In the genomic region with DNA sequence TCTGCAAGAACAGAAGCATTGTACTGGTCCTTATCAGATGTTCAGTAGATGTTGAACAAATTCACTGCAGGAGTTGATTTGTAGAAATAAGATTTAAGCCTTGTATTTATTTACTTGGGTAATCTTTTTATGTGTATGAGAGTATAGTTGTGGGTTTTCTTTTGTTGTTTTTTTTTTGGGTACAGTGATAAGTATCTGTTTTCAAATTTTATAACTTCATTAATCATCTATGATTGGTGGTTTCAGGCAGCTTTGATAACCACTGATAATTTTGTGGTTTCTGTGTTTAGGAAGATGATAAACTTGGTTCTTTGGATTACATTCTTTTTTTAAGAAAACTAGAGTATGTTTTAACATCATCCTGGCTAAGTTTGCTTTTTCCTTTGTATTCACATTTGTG, we compare ENCODE assay signal across 1 cellular context.
TF ChIP-seq lines count a peak whose summit lies in the region.

No MANE protein-coding gene starts in this region.

TF ChIP-seq in HEK293, 187 proteins besides CTCF, POLR2A, EP300 and RAD21 (continued from another document and continues in another):
- TF ChIP-seq PBX3 (CRISPR knock-in tag; IDR thresholded peaks at IDR 0.05) (no peak), ZBTB49 (tag by site-specific recombination; IDR thresholded peaks at IDR 0.05; ENCODE audit: low read depth) (0 out of 2 replicates have a peak, but pooled peaks have one; percentile 49), ZNF426 (tag by site-specific recombination; IDR thresholded peaks at IDR 0.05) (no peak), SP3 (tag by site-specific recombination; IDR thresholded peaks at IDR 0.05) (no peak), ZNF274 (IDR thresholded peaks at IDR 0.05; ENCODE audit: low read length) (no peak), ZNF274 (tag by site-specific recombination; IDR thresholded peaks at IDR 0.05; ENCODE audit: borderline replicate concordance) (no peak), GLIS2 (tag by site-specific recombination; IDR thresholded peaks at IDR 0.05) (no peak), SALL2 (tag by site-specific recombination; IDR thresholded peaks at IDR 0.05; ENCODE audit: borderline replicate concordance) (no peak), ZFP69B (tag by site-specific recombination; IDR thresholded peaks at IDR 0.05) (no peak), WT1 (tag by site-specific recombination; IDR thresholded peaks at IDR 0.05) (peak; percentile 72), IKZF3 (tag by site-specific recombination; IDR thresholded peaks at IDR 0.05) (peak; percentile 23; the same call in 1 of the 2 replicates), ZNF585B (tag by site-specific recombination; IDR thresholded peaks at IDR 0.05) (no peak), ZBTB17 (tag by site-specific recombination; IDR thresholded peaks at IDR 0.05) (no peak), ZNF76 (tag by site-specific recombination; IDR thresholded peaks at IDR 0.05; ENCODE audit: borderline replicate concordance, low read depth) (no peak), GLI2 (tag by site-specific recombination; IDR thresholded peaks at IDR 0.05; ENCODE audit: borderline replicate concordance, low read depth) (peak; percentile 97), ZNF26 (tag by site-specific recombination; IDR thresholded peaks at IDR 0.05) (no peak), MZF1 (tag by site-specific recombination; IDR thresholded peaks at IDR 0.05; ENCODE audit: borderline replicate concordance) (no peak), ZNF19 (tag by site-specific recombination; IDR thresholded peaks at IDR 0.05; ENCODE audit: low read depth) (no peak), ZNF398 (tag by site-specific recombination; IDR thresholded peaks at IDR 0.05) (no peak), ZNF223 (tag by site-specific recombination; IDR thresholded peaks at IDR 0.05) (no peak), BCL11B (tag by site-specific recombination; IDR thresholded peaks at IDR 0.05; ENCODE audit: low read depth) (peak; percentile 97), ZNF558 (tag by site-specific recombination; IDR thresholded peaks at IDR 0.05) (no peak), ZNF580 (tag by site-specific recombination; IDR thresholded peaks at IDR 0.05) (peak; percentile 94), ZNF114 (tag by site-specific recombination; IDR thresholded peaks at IDR 0.05) (no peak), ZBTB21 (tag by site-specific recombination; IDR thresholded peaks at IDR 0.05) (0 out of 2 replicates have a peak, but pooled peaks have one; percentile 33), ZNF423 (tag by site-specific recombination; IDR thresholded peaks at IDR 0.05) (no peak), HOXC10 (CRISPR knock-in tag; IDR thresholded peaks at IDR 0.05) (no peak), KLF9 (tag by site-specific recombination; IDR thresholded peaks at IDR 0.05; ENCODE audit: low read depth) (no peak), ZSCAN30 (tag by site-specific recombination; IDR thresholded peaks at IDR 0.05) (no peak), HOXD13 (CRISPR knock-in tag; IDR thresholded peaks at IDR 0.05; ENCODE audit: borderline replicate concordance) (no peak), ZNF184 (tag by site-specific recombination; IDR thresholded peaks at IDR 0.05) (no peak), ZNF10 (tag by site-specific recombination; IDR thresholded peaks at IDR 0.05) (peak; percentile 40; the same call in 1 of the 2 replicates), ZNF521 (tag by site-specific recombination; IDR thresholded peaks at IDR 0.05) (no peak), ZNF645 (tag by site-specific recombination; IDR thresholded peaks at IDR 0.05) (no peak), ZNF501 (tag by site-specific recombination; IDR thresholded peaks at IDR 0.05) (no peak), KLF10 (tag by site-specific recombination; IDR thresholded peaks at IDR 0.05) (no peak; the same call in 1 of the 2 replicates), ZNF16 (tag by site-specific recombination; IDR thresholded peaks at IDR 0.05; ENCODE audit: low read depth) (no peak), PRDM1 (tag by site-specific recombination; IDR thresholded peaks at IDR 0.05) (no peak), INSM2 (tag by site-specific recombination; IDR thresholded peaks at IDR 0.05) (peak; percentile 57; the same call in 1 of the 2 replicates), ZBTB7A (tag by site-specific recombination; IDR thresholded peaks at IDR 0.05; ENCODE audit: low read depth) (no peak; the same call in 1 of the 2 replicates), ZSCAN5A (tag by site-specific recombination; IDR thresholded peaks at IDR 0.05) (no peak), ZSCAN23 (tag by site-specific recombination; IDR thresholded peaks at IDR 0.05) (peak; percentile 68; the same call in 1 of the 2 replicates), ZNF544 (tag by site-specific recombination; IDR thresholded peaks at IDR 0.05) (no peak), ZNF292 (tag by site-specific recombination; IDR thresholded peaks at IDR 0.05; ENCODE audit: borderline replicate concordance, low read depth) (no peak)
- TF ChIP-seq, protein P1, sequence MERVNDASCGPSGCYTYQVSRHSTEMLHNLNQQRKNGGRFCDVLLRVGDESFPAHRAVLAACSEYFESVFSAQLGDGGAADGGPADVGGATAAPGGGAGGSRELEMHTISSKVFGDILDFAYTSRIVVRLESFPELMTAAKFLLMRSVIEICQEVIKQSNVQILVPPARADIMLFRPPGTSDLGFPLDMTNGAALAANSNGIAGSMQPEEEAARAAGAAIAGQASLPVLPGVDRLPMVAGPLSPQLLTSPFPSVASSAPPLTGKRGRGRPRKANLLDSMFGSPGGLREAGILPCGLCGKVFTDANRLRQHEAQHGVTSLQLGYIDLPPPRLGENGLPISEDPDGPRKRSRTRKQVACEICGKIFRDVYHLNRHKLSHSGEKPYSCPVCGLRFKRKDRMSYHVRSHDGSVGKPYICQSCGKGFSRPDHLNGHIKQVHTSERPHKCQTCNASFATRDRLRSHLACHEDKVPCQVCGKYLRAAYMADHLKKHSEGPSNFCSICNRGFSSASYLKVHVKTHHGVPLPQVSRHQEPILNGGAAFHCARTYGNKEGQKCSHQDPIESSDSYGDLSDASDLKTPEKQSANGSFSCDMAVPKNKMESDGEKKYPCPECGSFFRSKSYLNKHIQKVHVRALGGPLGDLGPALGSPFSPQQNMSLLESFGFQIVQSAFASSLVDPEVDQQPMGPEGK (tag by site-specific recombination; IDR thresholded peaks at IDR 0.05): no peak
- TF ChIP-seq, protein P2, sequence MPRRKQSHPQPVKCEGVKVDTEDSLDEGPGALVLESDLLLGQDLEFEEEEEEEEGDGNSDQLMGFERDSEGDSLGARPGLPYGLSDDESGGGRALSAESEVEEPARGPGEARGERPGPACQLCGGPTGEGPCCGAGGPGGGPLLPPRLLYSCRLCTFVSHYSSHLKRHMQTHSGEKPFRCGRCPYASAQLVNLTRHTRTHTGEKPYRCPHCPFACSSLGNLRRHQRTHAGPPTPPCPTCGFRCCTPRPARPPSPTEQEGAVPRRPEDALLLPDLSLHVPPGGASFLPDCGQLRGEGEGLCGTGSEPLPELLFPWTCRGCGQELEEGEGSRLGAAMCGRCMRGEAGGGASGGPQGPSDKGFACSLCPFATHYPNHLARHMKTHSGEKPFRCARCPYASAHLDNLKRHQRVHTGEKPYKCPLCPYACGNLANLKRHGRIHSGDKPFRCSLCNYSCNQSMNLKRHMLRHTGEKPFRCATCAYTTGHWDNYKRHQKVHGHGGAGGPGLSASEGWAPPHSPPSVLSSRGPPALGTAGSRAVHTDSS (tag by site-specific recombination; IDR thresholded peaks at IDR 0.05): no peak
